Comparison of ENCODE assay signal across 8 cellular contexts in the genomic region with DNA sequence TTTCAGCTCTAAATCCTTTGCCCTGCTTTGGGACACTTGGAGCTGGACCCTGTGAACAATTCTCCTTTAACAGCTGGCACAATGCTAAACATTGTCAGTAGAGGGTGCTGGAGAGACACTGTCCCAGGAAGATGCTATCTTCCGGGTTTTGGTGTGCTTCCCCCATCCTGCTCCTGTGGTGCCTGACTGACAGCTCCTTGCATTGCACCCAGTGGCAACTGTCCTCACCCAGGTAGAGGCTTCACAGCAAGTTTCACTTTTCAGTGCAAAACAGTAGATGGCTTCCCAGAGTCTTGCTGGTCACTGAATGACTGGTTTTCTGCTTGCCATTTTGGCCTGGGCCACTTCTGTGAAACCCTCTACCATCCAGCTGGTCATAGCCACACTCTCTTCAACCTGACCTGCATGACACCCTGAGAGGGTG.
A peak's percentile ranks its signal among the peaks of the same experiment; 100 is the strongest.
DNase-seq lines count a peak whose midpoint lies in the region; ATAC-seq and TF ChIP-seq lines count a peak whose summit lies in the region.

No MANE protein-coding gene starts in this region.

- TF ChIP-seq CTCF in GM10266 (IDR thresholded peaks at IDR 0.05; ENCODE audit: control insufficient read depth, insufficient read depth, low read depth, missing control alignments) (peak; percentile 64), cardiac fibroblast (IDR thresholded peaks at IDR 0.05; ENCODE audit: low read depth, low read length) (no peak), neural crest cell (conservative IDR thresholded peaks at IDR 0.05) (peak; percentile 78)

- POLR2A ChIA-PET in activated CD4-positive, alpha-beta memory T cell treated with anti-CD3 and anti-CD28 coated beads, Interleukin-2, amount 10 ng/mL, durations not matched to agents 7 days and 5 days (lab: Charles Lee) = no interaction called here

- no peak overlapping the region for H3K4me3 Mint-ChIP-seq in neural crest cell
- no peak overlapping the region for H3K4me3 Mint-ChIP-seq in activated CD4-positive, alpha-beta memory T cell treated with anti-CD3 and anti-CD28 coated beads, Interleukin-2, amount 10 ng/mL, durations not matched to agents 7 days and 5 days

- peak; percentile 54 for DNase-seq in GM10266 (ENCODE audit: extremely low spot score)
- DNase-seq in NCI-H82 (lab: John Stamatoyannopoulos, UW) = peak; percentile 76
- DNase-seq in cardiac fibroblast (ENCODE audit: low read depth in 2 of 2) = peak; percentile 0 to 2
- peak; percentile 35 for DNase-seq in neural crest cell (ENCODE audit: low read depth, low spot score)
- no peak for DNase-seq in activated CD4-positive, alpha-beta memory T cell treated with anti-CD3 and anti-CD28 coated beads, Interleukin-2, amount 10 ng/mL, durations not matched to agents 7 days and 5 days
- DNase-seq in NCI-H2107 (lab: John Stamatoyannopoulos, UW) = no peak

- ATAC-seq in GM19351 (IDR thresholded peaks at IDR 0.05; ENCODE audit: unreplicated experiment) = peak; percentile 99
- ATAC-seq in HG03097 (IDR thresholded peaks at IDR 0.05; ENCODE audit: low FRiP score, unreplicated experiment) = peak; percentile 98

- H3K36me3 Mint-ChIP-seq in neural crest cell (ENCODE audit: low read depth) = peaks cover 3% of the 10 kb centered on the region
- no peaks in the 10 kb centered on the region for H3K36me3 Mint-ChIP-seq in activated CD4-positive, alpha-beta memory T cell treated with anti-CD3 and anti-CD28 coated beads, Interleukin-2, amount 10 ng/mL, durations not matched to agents 7 days and 5 days (ENCODE audit: low read depth)

- CTCF ChIA-PET in activated CD4-positive, alpha-beta memory T cell treated with anti-CD3 and anti-CD28 coated beads, Interleukin-2, amount 10 ng/mL, durations not matched to agents 7 days and 5 days (lab: Charles Lee) = no interaction called here

- no peaks in the 10 kb centered on the region for H3K4me1 Mint-ChIP-seq in neural crest cell
- no peaks in the 10 kb centered on the region for H3K4me1 Mint-ChIP-seq in activated CD4-positive, alpha-beta memory T cell treated with anti-CD3 and anti-CD28 coated beads, Interleukin-2, amount 10 ng/mL, durations not matched to agents 7 days and 5 days

- no peaks in the 10 kb centered on the region for H3K27me3 Mint-ChIP-seq in neural crest cell (ENCODE audit: low read depth)
- no peaks in the 10 kb centered on the region for H3K27me3 Mint-ChIP-seq in activated CD4-positive, alpha-beta memory T cell treated with anti-CD3 and anti-CD28 coated beads, Interleukin-2, amount 10 ng/mL, durations not matched to agents 7 days and 5 days

- H3K4me3 ChIP-seq in cardiac fibroblast (replicated peaks in 1 of 2; ENCODE audit: low read depth in 2 of 2, low read length in 2 of 2) = no peak overlapping the region

- H3K27ac Mint-ChIP-seq in neural crest cell (ENCODE audit: unreplicated experiment) = no peak overlapping the region
- H3K27ac Mint-ChIP-seq in activated CD4-positive, alpha-beta memory T cell treated with anti-CD3 and anti-CD28 coated beads, Interleukin-2, amount 10 ng/mL, durations not matched to agents 7 days and 5 days = no peak overlapping the region

- peaks cover 5% of the 10 kb centered on the region for H3K9me3 Mint-ChIP-seq in neural crest cell
- peaks cover 5% of the 10 kb centered on the region for H3K9me3 Mint-ChIP-seq in activated CD4-positive, alpha-beta memory T cell treated with anti-CD3 and anti-CD28 coated beads, Interleukin-2, amount 10 ng/mL, durations not matched to agents 7 days and 5 days

Comparison
In these comparisons a context has a peak if more than half of its experiments do, and no peak if none do; other contexts are left out.
1. DNase-seq: peak in GM10266 (single experiment), NCI-H82 (single experiment), cardiac fibroblast (2 of 2) and neural crest cell (single experiment); none in activated CD4-positive, alpha-beta memory T cell treated with anti-CD3 and anti-CD28 coated beads, Interleukin-2, amount 10 ng/mL, durations not matched to agents 7 days and 5 days (single experiment) and NCI-H2107 (single experiment).